7 cellular contexts compared by ENCODE assay signal in the genomic region with DNA sequence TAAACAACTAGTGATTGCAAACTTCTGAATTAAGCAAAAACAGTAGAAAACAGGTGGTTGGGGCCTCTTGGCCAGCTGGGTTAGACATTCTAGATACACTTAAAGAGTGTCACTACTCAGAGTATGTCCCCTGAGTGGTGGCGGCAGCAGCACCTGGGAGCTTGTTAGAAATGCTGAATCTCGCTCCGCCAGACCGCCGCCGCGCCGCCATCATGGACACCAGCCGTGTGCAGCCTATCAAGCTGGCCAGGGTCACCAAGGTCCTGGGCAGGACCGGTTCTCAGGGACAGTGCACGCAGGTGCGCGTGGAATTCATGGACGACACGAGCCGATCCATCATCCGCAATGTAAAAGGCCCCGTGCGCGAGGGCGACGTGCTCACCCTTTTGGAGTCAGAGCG. TPM values are rescaled to one million over a fixed set of nuclear protein-coding genes. Genes with fewer than 3 reads are reported as not detected.
"Had no signal": no experiment of that assay in that cellular context is flagged by ENCODE, and none has a peak within 500 bp of the region (broad histone marks: within the 10 kb centered on the region; RNA-seq: fewer than 3 reads in every experiment).

No MANE protein-coding gene starts in this region.

RNA-seq across cellular contexts. Expression of gene FAM181B, which starts 44.3 kb away (rescaled TPM):
- total RNA-seq: activated CD4-positive, alpha-beta memory T cell treated with anti-CD3 and anti-CD28 coated beads, Interleukin-2, amount 10 ng/mL, durations not matched to agents 7 days and 5 days; activated CD4-positive, alpha-beta T cell treated with anti-CD3 and anti-CD28 coated beads, Interleukin-2, amount 10 ng/mL, durations not matched to agents 7 days and 5 days; activated naive CD8-positive, alpha-beta T cell treated with anti-CD3 and anti-CD28 coated beads, Interleukin-2, amount 10 ng/mL, durations not matched to agents 7 days and 5 days; lung microvascular endothelial cell; myocyte; natural killer cell treated with Interleukin-12 subunit alpha and Interleukin-12 subunit beta and Interleukin-15 and Interleukin-18, amount 100 ng/mL, for 72 hours; smooth muscle cell had no signal
- polyA plus RNA-seq: smooth muscle cell had no signal
